ENCODE assay signal across 30 cellular contexts in genomic region chr19:2659856-2660432, GRCh38. TPM values are rescaled to one million over a fixed set of nuclear protein-coding genes. Genes with fewer than 3 reads are reported as not detected.
"Had no signal": no experiment of that assay in that cellular context is flagged by ENCODE, and none has a peak within 500 bp of the region (broad histone marks: within the 10 kb centered on the region; RNA-seq: fewer than 3 reads in every experiment).

No MANE protein-coding gene starts in this region.

- ATAC-seq: activated CD4-positive, alpha-beta T cell treated with anti-CD3 and anti-CD28 coated beads for 36 hours; effector memory CD8-positive, alpha-beta T cell; gastroesophageal sphincter; mucosa of descending colon; natural killer cell treated with Interleukin-12 subunit alpha and Interleukin-12 subunit beta and Interleukin-15 and Interleukin-18, amount 100 ng/mL, for 72 hours; right cardiac atrium had no signal

- H3K4me2 ChIP-seq: hepatocyte had no signal

- H3K4me1 Mint-ChIP-seq: activated CD4-positive, alpha-beta T cell treated with anti-CD3 and anti-CD28 coated beads for 36 hours; activated naive CD4-positive, alpha-beta T cell treated with anti-CD3 and anti-CD28 coated beads, Interleukin-2, amount 10 ng/mL, durations not matched to agents 7 days and 5 days; activated naive CD8-positive, alpha-beta T cell treated with anti-CD3 and anti-CD28 coated beads, Interleukin-2, amount 10 ng/mL, durations not matched to agents 7 days and 5 days had no signal

- H3K36me3 Mint-ChIP-seq: activated naive CD4-positive, alpha-beta T cell treated with anti-CD3 and anti-CD28 coated beads, Interleukin-2, amount 10 ng/mL, durations not matched to agents 7 days and 5 days; activated naive CD8-positive, alpha-beta T cell treated with anti-CD3 and anti-CD28 coated beads, Interleukin-2, amount 10 ng/mL, durations not matched to agents 7 days and 5 days; brain; natural killer cell treated with Interleukin-12 subunit alpha and Interleukin-12 subunit beta and Interleukin-15 and Interleukin-18, amount 100 ng/mL, for 72 hours had no signal

- DNase-seq: activated B cell treated with CpG ODN at 0.5 μM for 24 hours; activated CD4-positive, alpha-beta T cell treated with anti-CD3 and anti-CD28 coated beads for 36 hours; activated CD4-positive, alpha-beta T cell treated with anti-CD3 and anti-CD28 coated beads, Interleukin-2, amount 50 U/mL, for 4 hours; activated effector memory CD4-positive, alpha-beta T cell treated with anti-CD3 and anti-CD28 coated beads, Interleukin-2, amount 50 U/mL, for 16 hours; activated naive CD4-positive, alpha-beta T cell treated with anti-CD3 and anti-CD28 coated beads, Interleukin-2, amount 10 ng/mL, durations not matched to agents 7 days and 5 days; activated naive CD8-positive, alpha-beta T cell treated with anti-CD3 and anti-CD28 coated beads, Interleukin-2, amount 10 ng/mL, durations not matched to agents 7 days and 5 days; effector memory CD8-positive, alpha-beta T cell; islet precursor cell; left ventricle myocardium inferior; mucosa of descending colon; ovary; right cardiac atrium; stimulated activated CD4-positive, alpha-beta T cell treated with anti-CD3 and anti-CD28 coated beads, Interleukin-15, amount 100 ng/mL, for 24 hours; stimulated activated CD4-positive, alpha-beta T cell treated with anti-CD3 and anti-CD28 coated beads, Interleukin-2, amount 100 ng/mL, for 24 hours; stimulated activated naive CD4-positive, alpha-beta T cell; T-helper 2 cell; testis; transverse colon had no signal

- H3K4me3 ChIP-seq: ascending aorta, cardiac muscle cell, coronary artery, gastroesophageal sphincter, hepatocyte, left ventricle myocardium inferior, lung, mucosa of descending colon, ovary, testis, transverse colon had no signal

- H2AFZ ChIP-seq: hepatocyte had no signal

- H3K9me3 Mint-ChIP-seq: activated B cell treated with CpG ODN at 0.5 μM for 24 hours; activated naive CD4-positive, alpha-beta T cell treated with anti-CD3 and anti-CD28 coated beads, Interleukin-2, amount 10 ng/mL, durations not matched to agents 7 days and 5 days; activated naive CD8-positive, alpha-beta T cell treated with anti-CD3 and anti-CD28 coated beads, Interleukin-2, amount 10 ng/mL, durations not matched to agents 7 days and 5 days; activated T-helper 1 cell treated with anti-CD3 and anti-CD28 coated beads, Interleukin-12 subunit alpha, Interleukin-12 subunit beta, Interleukin-2, Interleukin-4 antibody, amounts not matched to agents 30 ng/mL and 10 ng/mL and 1 ng/mL, durations not matched to agents 14 hours and 24 hours and 36 hours; effector memory CD8-positive, alpha-beta T cell; natural killer cell treated with Interleukin-12 subunit alpha and Interleukin-12 subunit beta and Interleukin-15 and Interleukin-18, amount 100 ng/mL, for 72 hours had no signal

- H3K27me3 ChIP-seq: ascending aorta, cardiac muscle cell, gastroesophageal sphincter, hepatocyte, ovary, testis, transverse colon had no signal

- H3K36me3 ChIP-seq: ascending aorta, cardiac muscle cell, gastroesophageal sphincter, left ventricle myocardium inferior, ovary, transverse colon had no signal

- H3K4me3 Mint-ChIP-seq: activated B cell treated with CpG ODN at 0.5 μM for 24 hours; activated CD4-positive, alpha-beta T cell treated with anti-CD3 and anti-CD28 coated beads for 36 hours; activated naive CD4-positive, alpha-beta T cell treated with anti-CD3 and anti-CD28 coated beads, Interleukin-2, amount 10 ng/mL, durations not matched to agents 7 days and 5 days; activated naive CD8-positive, alpha-beta T cell treated with anti-CD3 and anti-CD28 coated beads, Interleukin-2, amount 10 ng/mL, durations not matched to agents 7 days and 5 days; activated T-helper 1 cell treated with anti-CD3 and anti-CD28 coated beads, Interleukin-12 subunit alpha, Interleukin-12 subunit beta, Interleukin-2, Interleukin-4 antibody, amounts not matched to agents 30 ng/mL and 10 ng/mL and 1 ng/mL, durations not matched to agents 14 hours and 24 hours and 36 hours; brain; effector memory CD8-positive, alpha-beta T cell; natural killer cell treated with Interleukin-12 subunit alpha and Interleukin-12 subunit beta and Interleukin-15 and Interleukin-18, amount 100 ng/mL, for 72 hours had no signal

- H3K27me3 Mint-ChIP-seq: activated B cell treated with CpG ODN at 0.5 μM for 24 hours; activated CD4-positive, alpha-beta T cell treated with anti-CD3 and anti-CD28 coated beads for 36 hours; activated naive CD8-positive, alpha-beta T cell treated with anti-CD3 and anti-CD28 coated beads, Interleukin-2, amount 10 ng/mL, durations not matched to agents 7 days and 5 days; progenitor cell of endocrine pancreas had no signal

- H3K4me1 ChIP-seq: ascending aorta, gastroesophageal sphincter, testis, transverse colon had no signal

- H3K79me2 ChIP-seq: hepatocyte had no signal

- H3K9me3 ChIP-seq: ascending aorta, gastroesophageal sphincter, mucosa of descending colon, ovary, testis, transverse colon had no signal

- H3K27ac ChIP-seq: ascending aorta, cardiac muscle cell, coronary artery, gastroesophageal sphincter, hepatocyte, left ventricle myocardium inferior, ovary, testis, transverse colon had no signal

- H3K27ac Mint-ChIP-seq: activated B cell treated with CpG ODN at 0.5 μM for 24 hours; activated CD4-positive, alpha-beta T cell treated with anti-CD3 and anti-CD28 coated beads for 36 hours; activated naive CD4-positive, alpha-beta T cell treated with anti-CD3 and anti-CD28 coated beads, Interleukin-2, amount 10 ng/mL, durations not matched to agents 7 days and 5 days; activated naive CD8-positive, alpha-beta T cell treated with anti-CD3 and anti-CD28 coated beads, Interleukin-2, amount 10 ng/mL, durations not matched to agents 7 days and 5 days; activated T-helper 1 cell treated with anti-CD3 and anti-CD28 coated beads, Interleukin-12 subunit alpha, Interleukin-12 subunit beta, Interleukin-2, Interleukin-4 antibody, amounts not matched to agents 30 ng/mL and 10 ng/mL and 1 ng/mL, durations not matched to agents 14 hours and 24 hours and 36 hours; effector memory CD8-positive, alpha-beta T cell; natural killer cell treated with Interleukin-12 subunit alpha and Interleukin-12 subunit beta and Interleukin-15 and Interleukin-18, amount 100 ng/mL, for 72 hours; progenitor cell of endocrine pancreas had no signal

RNA-seq across cellular contexts. Expression of gene GNG7, which starts 42.5 kb away (rescaled TPM):
- total RNA-seq: fibroblast of villous mesenchyme, myocyte had no signal
